In genomic region chr22:36385491-36386350, GRCh38 we compare ENCODE assay signal across 8 cellular contexts. TPM values are rescaled to one million over a fixed set of nuclear protein-coding genes. Genes with fewer than 3 reads are reported as not detected.
DNase-seq lines count a peak whose midpoint lies in the region; ATAC-seq and TF ChIP-seq lines count a peak whose summit lies in the region.

No MANE protein-coding gene starts in this region.

- H3K27me3 Mint-ChIP-seq in neural progenitor cell (ENCODE audit: insufficient read depth, low read depth) = peaks cover 6% of the 10 kb centered on the region

- peak; percentile 64 for DNase-seq in DMS153 treated with DMSO at 0.1 percent for 48 hours (lab: John Stamatoyannopoulos, UW; ENCODE audit: unreplicated experiment)
- DNase-seq in NCI-H128 (lab: John Stamatoyannopoulos, UW; ENCODE audit: unreplicated experiment) = peak; percentile 69
- peak; percentile 68 for DNase-seq in activated CD8-positive, alpha-beta memory T cell treated with anti-CD3 and anti-CD28 coated beads, Interleukin-2, amount 50 U/mL, for 1 hour (ENCODE audit: extremely low read depth)
- peak; percentile 67 for DNase-seq in neural progenitor cell (ENCODE audit: low spot score)
- DNase-seq in uterus = peak; percentile 61 to 74

- 2% methylated on average over 12 of the region's 12 CpGs for WGBS in esophagus, 2 donors

- peaks cover 31% of the 10 kb centered on the region for H3K4me1 Mint-ChIP-seq in neural progenitor cell

- intact Hi-C loops in uterus (cut with DNase I; ENCODE audit: low total_unique reads) = loop anchor here (5.0 to 10.0 kb wide), 2 partner anchors 53 to 69 kb away; no protein-coding TSS in a partner anchor

- H3K9me3 ChIP-seq in esophagus (ENCODE audit: control insufficient read depth in 2 of 2, insufficient read depth in 1 of 2, low read depth in 1 of 2, low read length in 1 of 2) (no peaks in the 10 kb centered on the region), neural progenitor cell (ENCODE audit: low read depth) (no peaks in the 10 kb centered on the region), uterus (no peaks in the 10 kb centered on the region)

- H2AFZ ChIP-seq in neural progenitor cell (replicated peaks) = no peak overlapping the region

- no peak overlapping the region for H3K9ac ChIP-seq in neural progenitor cell

- ATAC-seq in HG03521 (IDR thresholded peaks at IDR 0.05; ENCODE audit: unreplicated experiment) (no peak), HG03354 (IDR thresholded peaks at IDR 0.05; ENCODE audit: poor library complexity, severe bottlenecking, unreplicated experiment) (no peak)

- H3K4me2 ChIP-seq in neural progenitor cell = peak overlapping the region; percentile 90

- no peaks in the 10 kb centered on the region for H3K9me3 Mint-ChIP-seq in neural progenitor cell

- no peak for TF ChIP-seq POLR2A in uterus (IDR thresholded peaks at IDR 0.05)

- peak overlapping the region; percentile 91 for H3K4me3 Mint-ChIP-seq in neural progenitor cell

- H3K79me2 ChIP-seq in neural progenitor cell (ENCODE audit: low read depth) = peaks cover 68% of the 10 kb centered on the region

- H3K27ac Mint-ChIP-seq in neural progenitor cell = peak overlapping the region; percentile 97

- H3K27ac ChIP-seq in esophagus (ENCODE audit: low read depth in 2 of 2, low read length in 1 of 2) (peak overlapping the region; percentile 98 to 100), neural progenitor cell (peak overlapping the region; percentile 89), uterus (peak overlapping the region; percentile 96 to 98)

- H3K36me3 ChIP-seq in esophagus (ENCODE audit: control insufficient read depth in 2 of 2, insufficient read depth in 2 of 2, low read length in 1 of 2) = no peaks in the 10 kb centered on the region
- H3K36me3 ChIP-seq in neural progenitor cell = no peaks in the 10 kb centered on the region
- H3K36me3 ChIP-seq in uterus = no peaks in the 10 kb centered on the region

- H3F3A ChIP-seq in neural progenitor cell (ENCODE audit: low read depth) = peaks cover 36% of the 10 kb centered on the region

- H3K4me3 ChIP-seq in esophagus (ENCODE audit: low read depth in 1 of 2, low read length in 2 of 2) = peak overlapping the region; percentile 69 to 97
- H3K4me3 ChIP-seq in neural progenitor cell = peak overlapping the region; percentile 97
- H3K4me3 ChIP-seq in uterus = peak overlapping the region; percentile 86

- no peaks in the 10 kb centered on the region for H3K27me3 ChIP-seq in esophagus (ENCODE audit: control insufficient read depth in 1 of 2, insufficient read depth in 2 of 2, low read length in 2 of 2)
- no peaks in the 10 kb centered on the region for H3K27me3 ChIP-seq in neural progenitor cell
- H3K27me3 ChIP-seq in uterus = no peaks in the 10 kb centered on the region

- H4K20me1 ChIP-seq in neural progenitor cell (ENCODE audit: low read depth) = peaks cover 51% of the 10 kb centered on the region

- peaks cover 0 to 4% of the 10 kb centered on the region in 2 donors for H3K4me1 ChIP-seq in esophagus (ENCODE audit: control insufficient read depth in 2 of 2, insufficient read depth in 2 of 2, low read length in 1 of 2)
- peaks cover 20% of the 10 kb centered on the region for H3K4me1 ChIP-seq in neural progenitor cell
- H3K4me1 ChIP-seq in uterus = peaks cover 5 to 16% of the 10 kb centered on the region in 2 donors

- peaks cover 7% of the 10 kb centered on the region for H3K36me3 Mint-ChIP-seq in neural progenitor cell

- TF ChIP-seq CTCF in neural progenitor cell (IDR thresholded peaks at IDR 0.05) (no peak), uterus (IDR thresholded peaks at IDR 0.05) (no peak)

RNA-seq across cellular contexts. Expression of gene MYH9, which starts 2.0 kb away (rescaled TPM):
- 100 to 1,000 TPM; 107 to 114 TPM for polyA plus RNA-seq in esophagus
- total RNA-seq in neural progenitor cell (ENCODE audit: low replicate concordance) (77.2 and 189 TPM in 2 replicates), uterus (1,000 to 10,000 TPM in 1 of 4 donors, 100 to 1,000 TPM in 3; 215 to 1,171 (median 400) TPM)
